Comparison of ENCODE assay signal across 9 cellular contexts in the genomic region with DNA sequence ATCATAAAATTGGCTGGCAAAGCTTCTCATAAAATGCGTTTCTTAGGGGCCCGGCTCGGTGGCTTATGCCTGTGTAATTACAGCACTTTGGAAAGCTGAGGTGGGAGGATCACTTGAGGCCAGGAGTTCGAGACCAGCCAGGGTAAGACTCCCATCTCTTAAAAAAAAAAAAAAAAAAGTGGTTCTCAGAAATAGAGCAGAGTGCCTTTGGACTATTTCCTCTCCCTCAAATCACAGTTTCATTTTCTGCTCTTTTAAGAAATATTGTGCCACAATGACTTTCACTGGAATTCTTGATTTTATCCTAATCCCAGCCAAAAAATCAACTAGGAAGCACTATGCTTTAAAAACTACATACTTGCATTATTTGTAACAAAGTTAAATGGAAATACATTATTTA. TPM values are rescaled to one million over a fixed set of nuclear protein-coding genes. Genes with fewer than 3 reads are reported as not detected.
DNase-seq lines count a peak whose midpoint lies in the region; ATAC-seq and TF ChIP-seq lines count a peak whose summit lies in the region.
"Had no signal": no experiment of that assay in that cellular context is flagged by ENCODE, and none has a peak within 500 bp of the region (broad histone marks: within the 10 kb centered on the region; RNA-seq: fewer than 3 reads in every experiment).

No MANE protein-coding gene starts in this region.

- intact Hi-C loops in natural killer cell (cut with micrococcal nuclease) (loop anchor here (5.0 kb wide), 1 partner anchor 329 kb away; no protein-coding TSS in a partner anchor), uterus (cut with DNase I; ENCODE audit: low total_unique reads) (no loop called here)

- H3K27ac Mint-ChIP-seq in natural killer cell treated with Interleukin-12 subunit alpha and Interleukin-12 subunit beta and Interleukin-15 and Interleukin-18, amount 100 ng/mL, for 72 hours, result no peak overlapping the region
- H3K27ac Mint-ChIP-seq in natural killer cell (peak overlapping the region in 1 of 2 donors; percentile 36), brain (peak overlapping the region in 4 of 5 experiments; percentile 51 to 80 (median 74)), mesothelial cell of epicardium (peak overlapping the region; percentile 90)

- peak overlapping the region; percentile 61 for H3K4me3 Mint-ChIP-seq in natural killer cell treated with Interleukin-12 subunit alpha and Interleukin-12 subunit beta and Interleukin-15 and Interleukin-18, amount 100 ng/mL, for 72 hours
- no peak overlapping the region for H3K4me3 Mint-ChIP-seq in natural killer cell
- peak overlapping the region in 1 of 5 experiments; percentile 32 for H3K4me3 Mint-ChIP-seq in brain
- H3K4me3 Mint-ChIP-seq in mesothelial cell of epicardium, result no peak overlapping the region
- H3K4me3 Mint-ChIP-seq: H9 had no signal

- H3K36me3 Mint-ChIP-seq in natural killer cell treated with Interleukin-12 subunit alpha and Interleukin-12 subunit beta and Interleukin-15 and Interleukin-18, amount 100 ng/mL, for 72 hours, result no peaks in the 10 kb centered on the region
- H3K36me3 Mint-ChIP-seq in natural killer cell (no peaks in the 10 kb centered on the region), brain (no peaks in the 10 kb centered on the region), mesothelial cell of epicardium (no peaks in the 10 kb centered on the region)

- peaks cover 6 to 15% of the 10 kb centered on the region in 2 donors for H3K4me1 Mint-ChIP-seq in natural killer cell treated with Interleukin-12 subunit alpha and Interleukin-12 subunit beta and Interleukin-15 and Interleukin-18, amount 100 ng/mL, for 72 hours (ENCODE audit: low read depth in 2 of 2)
- H3K4me1 Mint-ChIP-seq in natural killer cell, result peaks cover 7 to 9% of the 10 kb centered on the region in 2 donors
- peaks cover 38% of the 10 kb centered on the region for H3K4me1 Mint-ChIP-seq in brain
- peaks cover 26% of the 10 kb centered on the region for H3K4me1 Mint-ChIP-seq in mesothelial cell of epicardium

- H3K27me3 Mint-ChIP-seq in natural killer cell treated with Interleukin-12 subunit alpha and Interleukin-12 subunit beta and Interleukin-15 and Interleukin-18, amount 100 ng/mL, for 72 hours, result peaks cover 7 to 10% of the 10 kb centered on the region in 2 donors
- H3K27me3 Mint-ChIP-seq in natural killer cell (ENCODE audit: low read depth in 2 of 2) (peaks cover 6 to 9% of the 10 kb centered on the region in 2 donors), brain (no peaks in the 10 kb centered on the region), mesothelial cell of epicardium (ENCODE audit: low read depth) (no peaks in the 10 kb centered on the region)

- no peak for ATAC-seq in natural killer cell treated with Interleukin-12 subunit alpha and Interleukin-12 subunit beta and Interleukin-15 and Interleukin-18, amount 100 ng/mL, for 72 hours
- ATAC-seq in natural killer cell, result no peak
- ATAC-seq in GM21423 (IDR thresholded peaks at IDR 0.05; ENCODE audit: unreplicated experiment), result no peak

- no peak for DNase-seq in natural killer cell treated with Interleukin-12 subunit alpha and Interleukin-12 subunit beta and Interleukin-15 and Interleukin-18, amount 100 ng/mL, for 72 hours (ENCODE audit: low spot score)
- DNase-seq in natural killer cell, result no peak
- no peak for DNase-seq in mesothelial cell of epicardium (ENCODE audit: low spot score in 2 of 2, unreplicated experiment in 2 of 2)
- DNase-seq in uterus, result no peak
- no peak for DNase-seq in amygdala (lab: John Stamatoyannopoulos, UW)
- no peak for DNase-seq in NCI-H1417 (lab: John Stamatoyannopoulos, UW)

- TF ChIP-seq CTCF in natural killer cell (IDR thresholded peaks at IDR 0.05) (no peak), brain (conservative IDR thresholded peaks at IDR 0.05) (no peak), mesothelial cell of epicardium (IDR thresholded peaks at IDR 0.05; ENCODE audit: unreplicated experiment) (no peak), uterus (IDR thresholded peaks at IDR 0.05) (no peak)

- no peaks in the 10 kb centered on the region for H3K27me3 ChIP-seq in uterus

- no peaks in the 10 kb centered on the region for H3K9me3 Mint-ChIP-seq in natural killer cell treated with Interleukin-12 subunit alpha and Interleukin-12 subunit beta and Interleukin-15 and Interleukin-18, amount 100 ng/mL, for 72 hours
- H3K9me3 Mint-ChIP-seq in natural killer cell (no peaks in the 10 kb centered on the region), brain (no peaks in the 10 kb centered on the region), mesothelial cell of epicardium (no peaks in the 10 kb centered on the region)
- H3K9me3 Mint-ChIP-seq: H9 had no signal

- no peaks in the 10 kb centered on the region for H3K36me3 ChIP-seq in uterus

- TF ChIP-seq POLR2A in uterus (IDR thresholded peaks at IDR 0.05), result no peak

- no peaks in the 10 kb centered on the region for H3K9me3 ChIP-seq in uterus

- no peak overlapping the region for H3K4me3 ChIP-seq in uterus

- H3K4me1 ChIP-seq in uterus, result no peaks in the 10 kb centered on the region

- H3K27ac ChIP-seq in uterus, result peak overlapping the region; percentile 42 to 59

RNA-seq across cellular contexts. Expression of a gene that starts 13.3 kb away (rescaled TPM):
- 1 to 10 TPM in 1 of 2 donors, under 1 TPM in 1; 0.29 to 1.2 TPM for total RNA-seq in natural killer cell treated with Interleukin-12 subunit alpha and Interleukin-12 subunit beta and Interleukin-15 and Interleukin-18, amount 100 ng/mL, for 72 hours
- total RNA-seq in natural killer cell (under 1 TPM in 2 of 3 donors, not detected in 1; 0.33 to 0.39 TPM), mesothelial cell of epicardium (3.8 to 5.1 TPM (median 5.0 TPM) in 3 replicates), uterus (1 to 10 TPM in 2 of 4 donors, under 1 TPM in 1, not detected in 1; 0.29 to 5.7 (median 1.2) TPM)
- polyA plus RNA-seq in brain (ENCODE audit: insufficient read depth, low read depth, low replicate concordance), result 1.8 TPM

RNA-seq across cellular contexts. Expression of a gene that starts 13.4 kb away (rescaled TPM):
- total RNA-seq in natural killer cell treated with Interleukin-12 subunit alpha and Interleukin-12 subunit beta and Interleukin-15 and Interleukin-18, amount 100 ng/mL, for 72 hours, result 10 to 100 TPM; 38.3 to 81.8 TPM
- 10 to 100 TPM; 18.1 to 28.4 (median 25.0) TPM for total RNA-seq in natural killer cell
- 22.9 TPM for polyA plus RNA-seq in brain (ENCODE audit: insufficient read depth, low read depth, low replicate concordance)
- total RNA-seq in mesothelial cell of epicardium, result 34.6 to 35.3 TPM (median 35.2 TPM) in 3 replicates
- 10 to 100 TPM in 3 of 4 donors, 1 to 10 TPM in 1; 9.7 to 28.1 (median 19.3) TPM for total RNA-seq in uterus

Comparison
In these comparisons a context has a peak if more than half of its experiments do, and no peak if none do; other contexts are left out.
1. H3K27ac Mint-ChIP-seq: peak in brain (4 of 5) and mesothelial cell of epicardium (single experiment); none in natural killer cell treated with Interleukin-12 subunit alpha and Interleukin-12 subunit beta and Interleukin-15 and Interleukin-18, amount 100 ng/mL, for 72 hours (0 of 2).